In the genomic region with DNA sequence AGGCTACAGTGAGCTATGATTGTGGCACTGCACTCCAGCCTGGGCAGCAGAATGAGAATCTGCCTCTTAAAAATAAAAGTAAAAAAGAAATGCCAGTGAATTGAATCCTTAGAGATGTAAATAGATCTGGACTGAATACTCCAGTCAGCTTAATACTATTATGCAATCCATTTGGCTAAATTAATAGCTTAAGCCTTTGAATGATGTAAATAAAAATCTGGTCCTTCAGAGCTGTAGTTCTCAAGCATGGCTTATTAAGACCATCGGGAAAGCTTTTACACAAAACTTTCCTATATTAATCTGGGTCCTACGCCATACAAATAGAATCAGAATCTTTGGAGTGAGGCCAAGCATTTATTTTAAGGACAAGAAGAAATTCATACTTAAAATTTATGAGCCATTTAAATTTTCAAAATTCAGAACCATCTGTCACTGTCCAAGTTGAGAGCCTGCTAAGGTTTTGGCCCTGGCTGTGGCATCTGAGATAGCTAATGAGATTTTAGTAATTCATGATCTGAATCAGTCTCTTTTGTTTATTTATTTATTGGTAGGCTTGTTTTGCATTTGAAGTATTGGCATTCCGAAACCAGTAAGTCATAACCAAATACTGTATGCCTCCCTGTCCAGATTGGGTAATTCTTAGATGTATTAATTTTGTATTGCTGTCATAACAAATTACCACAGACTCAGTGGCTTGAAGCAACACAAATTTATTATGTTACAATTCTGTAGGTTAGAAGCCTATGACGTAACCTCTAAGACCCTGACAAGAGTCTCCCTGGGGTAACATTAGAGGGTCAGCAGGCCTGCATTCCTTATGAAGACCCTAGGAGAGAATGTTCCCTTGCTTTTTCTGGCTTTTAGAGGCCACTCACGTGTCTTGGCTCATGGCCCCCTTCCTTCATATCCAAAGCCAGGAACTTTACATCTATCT, we compare ENCODE assay signal across 18 cellular contexts.
A peak's percentile ranks its signal among the peaks of the same experiment; 100 is the strongest.
DNase-seq lines count a peak whose midpoint lies in the region; ATAC-seq, FAIRE-seq and TF ChIP-seq lines count a peak whose summit lies in the region.
"Had no signal": no experiment of that assay in that cellular context is flagged by ENCODE, and none has a peak within 500 bp of the region (broad histone marks: within the 10 kb centered on the region; RNA-seq: fewer than 3 reads in every experiment).

No MANE protein-coding gene starts in this region.

- H3K27me3 Mint-ChIP-seq in astrocyte (ENCODE audit: low read depth, unreplicated experiment), result no peaks in the 10 kb centered on the region
- no peaks in the 10 kb centered on the region for H3K27me3 Mint-ChIP-seq in activated naive CD8-positive, alpha-beta T cell treated with anti-CD3 and anti-CD28 coated beads for 36 hours

- H3K79me2 ChIP-seq in SK-N-SH (ENCODE audit: insufficient read depth), result no peaks in the 10 kb centered on the region
- no peaks in the 10 kb centered on the region for H3K79me2 ChIP-seq in astrocyte (ENCODE audit: insufficient read depth, low read length)
- no peaks in the 10 kb centered on the region for H3K79me2 ChIP-seq in mesendoderm (ENCODE audit: control insufficient read depth, insufficient read depth, low read length)

- no peak for DNase-seq in SK-N-SH
- peak; percentile 37 for DNase-seq in M059J (ENCODE audit: low read depth)
- DNase-seq in astrocyte (ENCODE audit: low read depth), result peak; percentile 9
- DNase-seq in retinal pigment epithelial cell (ENCODE audit: low read depth), result peak; percentile 82
- DNase-seq in mesendoderm, result no peak
- DNase-seq in activated naive CD8-positive, alpha-beta T cell treated with anti-CD3 and anti-CD28 coated beads for 36 hours, result no peak
- DNase-seq in stimulated activated CD4-positive, alpha-beta T cell treated with anti-CD3 and anti-CD28 coated beads, Interleukin-15, amount 100 ng/mL, for 24 hours, result no peak
- DNase-seq: DMS153, NCI-H2081 treated with DMSO at 0.1 percent for 48 hours, NCI-H446 treated with DMSO at 0.1 percent for 48 hours, SHP77 had no signal

- H3K4me1 ChIP-seq in SK-N-SH (ENCODE audit: control insufficient read depth in 1 of 2, insufficient read depth in 2 of 2, low read depth in 1 of 2, low read length in 1 of 2) (no peaks in the 10 kb centered on the region), astrocyte (ENCODE audit: insufficient read depth, low read length) (no peaks in the 10 kb centered on the region), mesendoderm (ENCODE audit: control insufficient read depth, low read depth, low read length) (no peaks in the 10 kb centered on the region)

- CTCF ChIA-PET in SK-N-SH (lab: Yijun Ruan, JAX), result no interaction called here

- no peak overlapping the region for H3K23ac ChIP-seq in mesendoderm (ENCODE audit: low read length)

- no peak overlapping the region for H3K18ac ChIP-seq in mesendoderm (ENCODE audit: low read length)

- no peaks in the 10 kb centered on the region for H3K9me2 ChIP-seq in SK-N-SH

- no peaks in the 10 kb centered on the region for H3K36me3 Mint-ChIP-seq in astrocyte (ENCODE audit: low read depth, unreplicated experiment)
- no peaks in the 10 kb centered on the region for H3K36me3 Mint-ChIP-seq in activated naive CD8-positive, alpha-beta T cell treated with anti-CD3 and anti-CD28 coated beads for 36 hours

- ATAC-seq in SK-N-SH treated with all-trans-retinoic acid at 6 μM for 48 hours, result peak; percentile 83

- no peak for TF ChIP-seq RAD21 in SK-N-SH (IDR thresholded peaks at IDR 0.05; ENCODE audit: low read length)

- no peaks in the 10 kb centered on the region for H3K9me3 Mint-ChIP-seq in astrocyte (ENCODE audit: unreplicated experiment)
- peaks cover 2% of the 10 kb centered on the region for H3K9me3 Mint-ChIP-seq in activated naive CD8-positive, alpha-beta T cell treated with anti-CD3 and anti-CD28 coated beads for 36 hours

- no peaks in the 10 kb centered on the region for H3K9me3 ChIP-seq in SK-N-SH
- H3K9me3 ChIP-seq in astrocyte (ENCODE audit: insufficient read depth, low read depth, low read length), result no peaks in the 10 kb centered on the region

- no peaks in the 10 kb centered on the region for H3K79me1 ChIP-seq in mesendoderm (ENCODE audit: low read length)

- no peak overlapping the region for H3K4ac ChIP-seq in mesendoderm (ENCODE audit: low read depth, low read length)

- no peaks in the 10 kb centered on the region for H4K20me1 ChIP-seq in SK-N-SH (ENCODE audit: insufficient read depth)
- no peaks in the 10 kb centered on the region for H4K20me1 ChIP-seq in astrocyte (ENCODE audit: insufficient read depth, low read length)

- H3K36me3 ChIP-seq in SK-N-SH (replicated peaks in 1 of 2; ENCODE audit: control insufficient read depth in 1 of 2, insufficient read depth in 2 of 2, low read length in 1 of 2), result no peaks in the 10 kb centered on the region
- no peaks in the 10 kb centered on the region for H3K36me3 ChIP-seq in astrocyte (ENCODE audit: insufficient read depth, low read length)
- no peaks in the 10 kb centered on the region for H3K36me3 ChIP-seq in mesendoderm (ENCODE audit: control insufficient read depth, insufficient read depth, low read length)

- no peak overlapping the region for H3K56ac ChIP-seq in mesendoderm (ENCODE audit: low read length)

- no peak overlapping the region for H4K5ac ChIP-seq in mesendoderm (ENCODE audit: low read length)

- H2BK5ac ChIP-seq in mesendoderm (ENCODE audit: low read length), result no peak overlapping the region

- H4K8ac ChIP-seq in mesendoderm (ENCODE audit: low read depth, low read length), result no peak overlapping the region

- POLR2A ChIA-PET in SK-N-SH (lab: Yijun Ruan, JAX), result no interaction called here

- H3K4me3 ChIP-seq in SK-N-SH (ENCODE audit: low read depth in 2 of 2, low read length in 1 of 2) (no peak overlapping the region), astrocyte (ENCODE audit: insufficient read depth, low read depth, low read length) (no peak overlapping the region), retinal pigment epithelial cell (ENCODE audit: low read length) (no peak overlapping the region), mesendoderm (ENCODE audit: low read length) (no peak overlapping the region)

- no peak overlapping the region for H2BK120ac ChIP-seq in mesendoderm (ENCODE audit: low read depth, low read length)

- H3F3A ChIP-seq in SK-N-SH (replicated peaks; ENCODE audit: insufficient read depth), result no peaks in the 10 kb centered on the region

- H3K27ac ChIP-seq in SK-N-SH (ENCODE audit: low read depth in 2 of 2, low read length in 1 of 2) (no peak overlapping the region), astrocyte (ENCODE audit: low read depth, low read length) (no peak overlapping the region), mesendoderm (ENCODE audit: low read depth, low read length) (no peak overlapping the region)
- H3K27ac ChIP-seq: 22Rv1, C4-2B, KMS-11 had no signal

- no peak overlapping the region for H2AFZ ChIP-seq in SK-N-SH (ENCODE audit: low read depth)
- H2AFZ ChIP-seq in astrocyte (ENCODE audit: low read depth, low read length), result no peak overlapping the region

- no peak for FAIRE-seq in astrocyte (lab: Jason Lieb, UNC)
- FAIRE-seq: GM12891, GM19239, RCC 7860 had no signal

- H3K4me3 Mint-ChIP-seq in astrocyte (ENCODE audit: unreplicated experiment), result no peak overlapping the region
- no peak overlapping the region for H3K4me3 Mint-ChIP-seq in activated naive CD8-positive, alpha-beta T cell treated with anti-CD3 and anti-CD28 coated beads for 36 hours

- H3K4me2 ChIP-seq in SK-N-SH, result no peak overlapping the region
- H3K4me2 ChIP-seq in astrocyte (ENCODE audit: low read length), result no peak overlapping the region
- no peak overlapping the region for H3K4me2 ChIP-seq in mesendoderm (ENCODE audit: low read length)
- H3K4me2 ChIP-seq: KMS-11 had no signal

- H3K27me3 ChIP-seq in SK-N-SH (ENCODE audit: insufficient read depth), result no peaks in the 10 kb centered on the region
- H3K27me3 ChIP-seq in astrocyte (ENCODE audit: insufficient read depth, low read length), result no peaks in the 10 kb centered on the region
- no peaks in the 10 kb centered on the region for H3K27me3 ChIP-seq in mesendoderm (ENCODE audit: insufficient read depth, low read length, poor library complexity)

- no peak for TF ChIP-seq CTCF in SK-N-SH (IDR thresholded peaks at IDR 0.05)
- TF ChIP-seq CTCF in astrocyte (IDR thresholded peaks at IDR 0.05; ENCODE audit: insufficient read depth, low read depth, low read length), result no peak
- TF ChIP-seq CTCF in retinal pigment epithelial cell (conservative IDR thresholded peaks at IDR 0.05; ENCODE audit: low read depth, low read length), result no peak

- H2BK15ac ChIP-seq in mesendoderm (replicated peaks; ENCODE audit: low read depth), result no peak overlapping the region

- WGBS in SK-N-SH (ENCODE audit: low lambda C conversion rate), result 56% methylated on average over 5 of the region's 5 CpGs
- WGBS in mesendoderm (ENCODE audit: extremely low coverage, insufficient coverage, low lambda C conversion rate), result no CpG with 5 or more reads among the region's 5 CpGs

- H3K4me1 Mint-ChIP-seq in astrocyte (ENCODE audit: low read depth, unreplicated experiment), result no peaks in the 10 kb centered on the region
- no peaks in the 10 kb centered on the region for H3K4me1 Mint-ChIP-seq in activated naive CD8-positive, alpha-beta T cell treated with anti-CD3 and anti-CD28 coated beads for 36 hours

- TF ChIP-seq EP300 in SK-N-SH (IDR thresholded peaks at IDR 0.05; ENCODE audit: borderline replicate concordance in 1 of 2, low read depth in 1 of 2, low read length in 1 of 2), result no peak

- H3K9ac ChIP-seq in SK-N-SH (no peak overlapping the region), astrocyte (ENCODE audit: low read length) (no peak overlapping the region), mesendoderm (ENCODE audit: low read length) (no peak overlapping the region)
- H3K9ac ChIP-seq: KMS-11 had no signal

- no peak overlapping the region for H2AK5ac ChIP-seq in mesendoderm (ENCODE audit: low read length)

- no peak overlapping the region for H3K27ac Mint-ChIP-seq in astrocyte (ENCODE audit: unreplicated experiment)
- no peak overlapping the region for H3K27ac Mint-ChIP-seq in activated naive CD8-positive, alpha-beta T cell treated with anti-CD3 and anti-CD28 coated beads for 36 hours

TF ChIP-seq in SK-N-SH treated with all-trans-retinoic acid at 6 μM for 48 hours, 23 proteins besides CTCF, POLR2A, EP300 and RAD21 (continues in another document):
- TF ChIP-seq ZNF8 (CRISPR knock-in tag; IDR thresholded peaks at IDR 0.05), result no peak
- TF ChIP-seq ZFP3 (CRISPR knock-in tag; IDR thresholded peaks at IDR 0.05), result no peak

TF ChIP-seq in SK-N-SH, 30 proteins besides CTCF, POLR2A, EP300 and RAD21 (continues in another document):
- no peak for TF ChIP-seq ELF1 (IDR thresholded peaks at IDR 0.05)
- TF ChIP-seq, protein P1, sequence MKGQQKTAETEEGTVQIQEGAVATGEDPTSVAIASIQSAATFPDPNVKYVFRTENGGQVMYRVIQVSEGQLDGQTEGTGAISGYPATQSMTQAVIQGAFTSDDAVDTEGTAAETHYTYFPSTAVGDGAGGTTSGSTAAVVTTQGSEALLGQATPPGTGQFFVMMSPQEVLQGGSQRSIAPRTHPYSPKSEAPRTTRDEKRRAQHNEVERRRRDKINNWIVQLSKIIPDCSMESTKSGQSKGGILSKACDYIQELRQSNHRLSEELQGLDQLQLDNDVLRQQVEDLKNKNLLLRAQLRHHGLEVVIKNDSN (IDR thresholded peaks at IDR 0.05; ENCODE audit: borderline replicate concordance, low read depth), result no peak
- TF ChIP-seq SIN3A (IDR thresholded peaks at IDR 0.05; ENCODE audit: borderline replicate concordance, low read depth, low read length), result no peak
- TF ChIP-seq MXI1 (IDR thresholded peaks at IDR 0.05; ENCODE audit: low read depth, low read length), result no peak
- TF ChIP-seq GATA2 (CRISPR knock-in tag; IDR thresholded peaks at IDR 0.05), result no peak

Comparison
In these comparisons a context has a peak if more than half of its experiments do, and no peak if none do; other contexts are left out.
1. DNase-seq: peak in M059J (single experiment), astrocyte (single experiment) and retinal pigment epithelial cell (single experiment); none in SK-N-SH (single experiment), mesendoderm (single experiment), activated naive CD8-positive, alpha-beta T cell treated with anti-CD3 and anti-CD28 coated beads for 36 hours (single experiment) and stimulated activated CD4-positive, alpha-beta T cell treated with anti-CD3 and anti-CD28 coated beads, Interleukin-15, amount 100 ng/mL, for 24 hours (single experiment).